ENCODE assay signal across 7 cellular contexts in genomic region chr1:206770531-206771352, GRCh38. TPM values are rescaled to one million over a fixed set of nuclear protein-coding genes. Genes with fewer than 3 reads are reported as not detected.
DNase-seq lines count a peak whose midpoint lies in the region; ATAC-seq, FAIRE-seq and TF ChIP-seq lines count a peak whose summit lies in the region.

IL19 (plus strand) TSS chr1:206770773; CDS start chr1:206836663, 65,890 bp downstream.

- H3K4me3 ChIP-seq in GM12878 = peak within 1 kb of the TSS; percentile 74

- CTCF ChIA-PET in GM12878 (lab: Yijun Ruan, JAX) = interaction anchor here (0.8 to 15.0 kb wide), 19 partner anchors 15 to 279 kb away, joined by 3 to 299 read pairs (median 4); no protein-coding TSS in a partner anchor

- TF ChIP-seq EP300 in GM12878 (IDR thresholded peaks at IDR 0.05; ENCODE audit: borderline replicate concordance in 1 of 2, control insufficient read depth in 1 of 2, low read depth in 2 of 2, low read length in 2 of 2) = peak in 1 of 2 experiments; percentile 20; a peak in 1 of 4 replicates

- no peaks in the 10 kb centered on the region for H4K20me1 ChIP-seq in GM12878 (ENCODE audit: control insufficient read depth, insufficient read depth)

- H3K9ac ChIP-seq in GM12878 (ENCODE audit: control insufficient read depth, insufficient read depth, low read length) = peak within 1 kb of the TSS; percentile 73

- TF ChIP-seq CTCF in GM12878 (IDR thresholded peaks at IDR 0.05 in 2 of 3, conservative IDR thresholded peaks at IDR 0.05 in 1 of 3; ENCODE audit: control insufficient read depth in 2 of 3, extremely low read depth in 1 of 3, insufficient read depth in 1 of 3, low read depth in 3 of 3, low read length in 3 of 3) = no peak

- peaks cover 79% of the 10 kb centered on the region for H3K4me1 ChIP-seq in GM12878 (ENCODE audit: control insufficient read depth, insufficient read depth, low read length)

- in situ Hi-C loops in GM12878 (cut with MboI) = loop anchor here (5.0 kb wide), 1 partner anchor 33 kb away; no protein-coding TSS in a partner anchor

- intact Hi-C loops in GM12878 (cut with micrococcal nuclease; ENCODE audit: unreplicated experiment) = loop anchor here (1.0 kb wide), 2 partner anchors 14 to 33 kb away; no protein-coding TSS in a partner anchor

- H3K27me3 ChIP-seq in GM12878 (replicated peaks in 1 of 2; ENCODE audit: control insufficient read depth in 2 of 2, insufficient read depth in 2 of 2, low read length in 1 of 2) = no peaks in the 10 kb centered on the region

- POLR2A ChIA-PET in GM12878 (lab: Charles Lee) = interaction anchor here (0.6 to 14.8 kb wide), 18 partner anchors 16 to 197 kb away, joined by 3 to 283 read pairs (median 5); partner anchors contain the start of gene FCMR

- peak within 1 kb of the TSS; percentile 95 for H3K4me2 ChIP-seq in GM12878 (ENCODE audit: control insufficient read depth, insufficient read depth)

- ATAC-seq in GM12878 (peak; percentile 29), HG03108 (IDR thresholded peaks at IDR 0.05; ENCODE audit: unreplicated experiment) (no peak), GM18498 (IDR thresholded peaks at IDR 0.05; ENCODE audit: unreplicated experiment) (no peak)

- SMC1A ChIA-PET in GM12878 (lab: Charles Lee; ENCODE audit: uncharacterized antibody, unreplicated experiment) = interaction anchor here (0.6 to 16.0 kb wide), 25 partner anchors 10 to 234 kb away, joined by 3 to 410 read pairs (median 4); partner anchors contain the start of genes DYRK3 and FCMR

- no peak for TF ChIP-seq RAD21 in GM12878 (IDR thresholded peaks at IDR 0.05; ENCODE audit: insufficient read depth, low read depth, low read length)

- WGBS in GM12878 (ENCODE audit: insufficient coverage, insufficient replicate concordance, low lambda C conversion rate, missing lambda C conversion rate) = 0% methylated on average over 10 of the region's 10 CpGs

- no peak for DNase-seq in GM12891 (ENCODE audit: insufficient read length, low spot score)
- no peak for DNase-seq in GM12878 (ENCODE audit: low read depth, low spot score)
- peak; percentile 30 for DNase-seq in non-pigmented ciliary epithelial cell (ENCODE audit: low read depth)
- DNase-seq in NCI-H82 treated with DMSO at 0.1 percent for 48 hours (lab: John Stamatoyannopoulos, UW; ENCODE audit: unreplicated experiment) = no peak

- TF ChIP-seq POLR2A in GM12891 (IDR thresholded peaks at IDR 0.05; ENCODE audit: low read depth, low read length) = peak; percentile 74; the same call in 1 of the 2 replicates
- TF ChIP-seq POLR2A in GM12878 (IDR thresholded peaks at IDR 0.05; ENCODE audit: low read depth, low read length) = peak; percentile 74

- TSS peak; percentile 89 for BruUV-seq in GM12878 (replicated peaks; lab: Mats Ljungman, UMichigan)

- H3K36me3 ChIP-seq in KOPT-K1 (ENCODE audit: insufficient read depth, low read length) (no peaks in the 10 kb centered on the region), GM12878 (ENCODE audit: control insufficient read depth in 2 of 2, insufficient read depth in 2 of 2, low read length in 1 of 2) (no peaks in the 10 kb centered on the region)

- H3K27ac ChIP-seq in KOPT-K1 (ENCODE audit: low read depth, low read length, poor library complexity, severe bottlenecking) = peak within 1 kb of the TSS; percentile 71
- peak within 1 kb of the TSS; percentile 86 for H3K27ac ChIP-seq in GM12878 (ENCODE audit: control insufficient read depth, insufficient read depth)

- peaks cover 47% of the 10 kb centered on the region for H3K79me2 ChIP-seq in GM12878 (ENCODE audit: control insufficient read depth, insufficient read depth, low read length)

- RAD21 ChIA-PET in GM12878 (lab: Charles Lee; ENCODE audit: unreplicated experiment) = interaction anchor here (0.8 to 13.8 kb wide), 17 partner anchors 16 to 154 kb away, joined by 3 to 363 read pairs (median 7); partner anchors contain the start of genes DYRK3 and FCMR

- H2AFZ ChIP-seq in GM12878 (ENCODE audit: control insufficient read depth, low read depth, low read length) = peak within 1 kb of the TSS; percentile 13

- FAIRE-seq in GM12891 (lab: Jason Lieb, UNC) (peak; percentile 85), GM12878 (lab: Jason Lieb, UNC) (no peak)

- H3K9me3 ChIP-seq in KOPT-K1 (ENCODE audit: insufficient read depth, low read length, poor library complexity, severe bottlenecking) (no peaks in the 10 kb centered on the region), GM12878 (replicated peaks; ENCODE audit: control insufficient read depth, insufficient read depth, low read length) (no peaks in the 10 kb centered on the region)

TF ChIP-seq in GM12891, 5 proteins besides CTCF, POLR2A, EP300 and RAD21:
- TF ChIP-seq POLR2AphosphoS5 (IDR thresholded peaks at IDR 0.05; ENCODE audit: low read depth, low read length) = peak; percentile 65; the same call in 1 of the 2 replicates
- TF ChIP-seq PAX5 (IDR thresholded peaks at IDR 0.05; ENCODE audit: insufficient read depth, low read length, severe bottlenecking) = no peak
- TF ChIP-seq TAF1 (IDR thresholded peaks at IDR 0.05; ENCODE audit: low read depth, low read length) = no peak
- TF ChIP-seq POU2F2 (IDR thresholded peaks at IDR 0.05; ENCODE audit: low read depth, low read length) = peak; percentile 83
- TF ChIP-seq SPI1 (IDR thresholded peaks at IDR 0.05; ENCODE audit: low read depth, low read length) = peak; percentile 85

TF ChIP-seq in GM12878, 131 proteins besides CTCF, POLR2A, EP300 and RAD21 (continues in another document):
- no peak for TF ChIP-seq SMAD1 (IDR thresholded peaks at IDR 0.05; ENCODE audit: low read depth, partially characterized antibody)
- TF ChIP-seq RAD51 (IDR thresholded peaks at IDR 0.05) = no peak
- TF ChIP-seq, protein P1, sequence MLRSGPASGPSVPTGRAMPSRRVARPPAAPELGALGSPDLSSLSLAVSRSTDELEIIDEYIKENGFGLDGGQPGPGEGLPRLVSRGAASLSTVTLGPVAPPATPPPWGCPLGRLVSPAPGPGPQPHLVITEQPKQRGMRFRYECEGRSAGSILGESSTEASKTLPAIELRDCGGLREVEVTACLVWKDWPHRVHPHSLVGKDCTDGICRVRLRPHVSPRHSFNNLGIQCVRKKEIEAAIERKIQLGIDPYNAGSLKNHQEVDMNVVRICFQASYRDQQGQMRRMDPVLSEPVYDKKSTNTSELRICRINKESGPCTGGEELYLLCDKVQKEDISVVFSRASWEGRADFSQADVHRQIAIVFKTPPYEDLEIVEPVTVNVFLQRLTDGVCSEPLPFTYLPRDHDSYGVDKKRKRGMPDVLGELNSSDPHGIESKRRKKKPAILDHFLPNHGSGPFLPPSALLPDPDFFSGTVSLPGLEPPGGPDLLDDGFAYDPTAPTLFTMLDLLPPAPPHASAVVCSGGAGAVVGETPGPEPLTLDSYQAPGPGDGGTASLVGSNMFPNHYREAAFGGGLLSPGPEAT (IDR thresholded peaks at IDR 0.05; ENCODE audit: low read depth) = no peak; the same call in 1 of the 2 replicates
- TF ChIP-seq RCOR1 (conservative IDR thresholded peaks at IDR 0.05; ENCODE audit: low read depth, low read length) = no peak
- no peak for TF ChIP-seq HDAC6 (IDR thresholded peaks at IDR 0.05; ENCODE audit: unreplicated experiment)
- TF ChIP-seq POLR2AphosphoS5 (IDR thresholded peaks at IDR 0.05; ENCODE audit: low read length) = peak; percentile 60
- TF ChIP-seq POU2F2 (IDR thresholded peaks at IDR 0.05; ENCODE audit: borderline replicate concordance, low read depth, low read length) = peak; percentile 85; the same call in 1 of the 3 replicates
- TF ChIP-seq IRF4 (IDR thresholded peaks at IDR 0.05; ENCODE audit: low read depth, low read length) = no peak
- no peak for TF ChIP-seq HDAC2 (IDR thresholded peaks at IDR 0.05)
- TF ChIP-seq YBX1 (IDR thresholded peaks at IDR 0.05) = no peak
- TF ChIP-seq, protein P2, sequence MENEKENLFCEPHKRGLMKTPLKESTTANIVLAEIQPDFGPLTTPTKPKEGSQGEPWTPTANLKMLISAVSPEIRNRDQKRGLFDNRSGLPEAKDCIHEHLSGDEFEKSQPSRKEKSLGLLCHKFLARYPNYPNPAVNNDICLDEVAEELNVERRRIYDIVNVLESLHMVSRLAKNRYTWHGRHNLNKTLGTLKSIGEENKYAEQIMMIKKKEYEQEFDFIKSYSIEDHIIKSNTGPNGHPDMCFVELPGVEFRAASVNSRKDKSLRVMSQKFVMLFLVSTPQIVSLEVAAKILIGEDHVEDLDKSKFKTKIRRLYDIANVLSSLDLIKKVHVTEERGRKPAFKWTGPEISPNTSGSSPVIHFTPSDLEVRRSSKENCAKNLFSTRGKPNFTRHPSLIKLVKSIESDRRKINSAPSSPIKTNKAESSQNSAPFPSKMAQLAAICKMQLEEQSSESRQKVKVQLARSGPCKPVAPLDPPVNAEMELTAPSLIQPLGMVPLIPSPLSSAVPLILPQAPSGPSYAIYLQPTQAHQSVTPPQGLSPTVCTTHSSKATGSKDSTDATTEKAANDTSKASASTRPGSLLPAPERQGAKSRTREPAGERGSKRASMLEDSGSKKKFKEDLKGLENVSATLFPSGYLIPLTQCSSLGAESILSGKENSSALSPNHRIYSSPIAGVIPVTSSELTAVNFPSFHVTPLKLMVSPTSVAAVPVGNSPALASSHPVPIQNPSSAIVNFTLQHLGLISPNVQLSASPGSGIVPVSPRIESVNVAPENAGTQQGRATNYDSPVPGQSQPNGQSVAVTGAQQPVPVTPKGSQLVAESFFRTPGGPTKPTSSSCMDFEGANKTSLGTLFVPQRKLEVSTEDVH (IDR thresholded peaks at IDR 0.05; ENCODE audit: low read depth, partially characterized antibody) = no peak
- TF ChIP-seq SMAD5 (IDR thresholded peaks at IDR 0.05; ENCODE audit: low read depth) = no peak
- TF ChIP-seq HDGF (IDR thresholded peaks at IDR 0.05) = 0 out of 2 replicates have a peak, but pooled peaks have one; percentile 63

RNA-seq across cellular contexts. Expression of gene IL19, which starts in this region (rescaled TPM):
- 0.18 TPM for polyA plus RNA-seq in GM12891 (2012; ENCODE audit: low read depth, missing spikeins)
- not detected in 2 replicates for total RNA-seq in GM12878 (2013; cell fraction: nucleolus; rRNA removed)
- total RNA-seq in GM12878 (2014; rRNA removed) (0.38 TPM in 1 of 2 replicates, not detected in the other), GM12878 (2014; rRNA removed; fragmentation: Illumina TruSeq; extraction: Trizol) (not detected in 2 replicates), GM12878 (2021) (not detected in 2 replicates)
- polyA plus RNA-seq in GM12878 (2011; ENCODE audit: low read depth) = 0.30 TPM
- polyA plus RNA-seq in GM12878 (2011; rRNA removed) (0.72 and 0.73 TPM in 2 replicates), GM12878 (2014; fragmentation: Illumina TruSeq; extraction: Trizol) (0.32 TPM in 1 of 2 replicates, not detected in the other), GM12878 (2014; fragmentation: Nextera tagmentation; extraction: Ambion mirVana) (under 1 TPM; 0.27 to 0.29 TPM), GM12878 (2014; rRNA removed) (0.10 TPM in 1 of 2 replicates, not detected in the other), GM12878 (2016; fragmentation: Nextera tagmentation; extraction: Ambion mirVana) (not detected)
- polyA plus RNA-seq in GM12878 (2011; cell fraction: cytosol; rRNA removed) = 0.33 and 0.63 TPM in 2 replicates
- polyA plus RNA-seq in GM12878 (2011; cell fraction: nucleus; rRNA removed) = 0.70 and 1.2 TPM in 2 replicates
- polyA plus RNA-seq in GM12878 (2012) = 0.65 TPM in 1 of 2 replicates, not detected in the other
- 0.37 and 0.41 TPM in 2 replicates for polyA minus RNA-seq in GM12878 (2011; rRNA and poly(A)+ RNA removed)
- polyA minus RNA-seq in GM12878 (2011; cell fraction: cytosol; rRNA and poly(A)+ RNA removed) = not detected in 2 replicates
- 0.24 TPM in 1 of 2 replicates, not detected in the other for polyA minus RNA-seq in GM12878 (2011; cell fraction: nucleus; rRNA and poly(A)+ RNA removed)
